In genomic region chr16:71846443-71846842, GRCh38 we compare ENCODE assay signal across 8 cellular contexts. TPM values are rescaled to one million over a fixed set of nuclear protein-coding genes. Genes with fewer than 3 reads are reported as not detected.
A peak's percentile ranks its signal among the peaks of the same experiment; 100 is the strongest.
DNase-seq lines count a peak whose midpoint lies in the region; ATAC-seq and TF ChIP-seq lines count a peak whose summit lies in the region.

No MANE protein-coding gene starts in this region.

- H3K27me3 Mint-ChIP-seq in activated CD4-positive, alpha-beta T cell treated with anti-CD3 and anti-CD28 coated beads, Interleukin-2, amount 10 ng/mL, durations not matched to agents 24 days and 14 days = no peaks in the 10 kb centered on the region

- intact Hi-C loops in activated CD4-positive, alpha-beta T cell treated with anti-CD3 and anti-CD28 coated beads, Interleukin-2, amount 10 ng/mL, durations not matched to agents 24 days and 14 days (cut with micrococcal nuclease) = loop anchor here (1.0 kb wide), 1 partner anchor 35 kb away; no protein-coding TSS in a partner anchor

- H3K36me3 ChIP-seq in ACC112 (ENCODE audit: insufficient read depth, low read length) = no peaks in the 10 kb centered on the region; the same call in 1 of the 2 replicates
- peaks cover 16% of the 10 kb centered on the region; the same call in 1 of the 2 replicates for H3K36me3 ChIP-seq in GM23248 (ENCODE audit: low read depth)
- H3K36me3 ChIP-seq in fibroblast of lung (ENCODE audit: control insufficient read depth, insufficient read depth, low read length) = peaks cover 14% of the 10 kb centered on the region
- H3K36me3 ChIP-seq in neutrophil = peaks cover 37% of the 10 kb centered on the region

- H3K9ac ChIP-seq in GM23248 (peak overlapping the region; percentile 95), fibroblast of lung (ENCODE audit: insufficient read depth, low read length) (peak overlapping the region; percentile 95)

- no peak for TF ChIP-seq CTCF in fibroblast of lung (conservative IDR thresholded peaks at IDR 0.05 in 1 of 2, IDR thresholded peaks at IDR 0.05 in 1 of 2; ENCODE audit: low read depth in 1 of 2, low read length in 2 of 2)
- TF ChIP-seq CTCF in neutrophil (IDR thresholded peaks at IDR 0.05) = no peak

- no peak overlapping the region for H3K27ac ChIP-seq in ACC112 (ENCODE audit: low read depth, low read length)
- H3K27ac ChIP-seq in GM23248 = peak overlapping the region; percentile 48
- H3K27ac ChIP-seq in fibroblast of lung (ENCODE audit: insufficient read depth, low read length) = peak overlapping the region; percentile 86
- H3K27ac ChIP-seq in neutrophil = peak overlapping the region; percentile 82

- peaks cover 29% of the 10 kb centered on the region for H3K79me2 ChIP-seq in ACC112 (ENCODE audit: control insufficient read depth, insufficient read depth, low read length, unreplicated experiment)
- peaks cover 44% of the 10 kb centered on the region for H3K79me2 ChIP-seq in GM23248 (ENCODE audit: insufficient read depth)
- H3K79me2 ChIP-seq in fibroblast of lung (ENCODE audit: control insufficient read depth, insufficient read depth, low read length) = peaks cover 23% of the 10 kb centered on the region

- peaks cover 47% of the 10 kb centered on the region for H3K4me1 Mint-ChIP-seq in activated CD4-positive, alpha-beta T cell treated with anti-CD3 and anti-CD28 coated beads, Interleukin-2, amount 10 ng/mL, durations not matched to agents 24 days and 14 days

- peaks cover 34% of the 10 kb centered on the region for H3K36me3 Mint-ChIP-seq in activated CD4-positive, alpha-beta T cell treated with anti-CD3 and anti-CD28 coated beads, Interleukin-2, amount 10 ng/mL, durations not matched to agents 24 days and 14 days (ENCODE audit: low read depth)

- ATAC-seq in HG03439 (IDR thresholded peaks at IDR 0.05; ENCODE audit: unreplicated experiment) = no peak
- no peak for ATAC-seq in GM18907 (IDR thresholded peaks at IDR 0.05; ENCODE audit: unreplicated experiment)

- H3K4me3 Mint-ChIP-seq in activated CD4-positive, alpha-beta T cell treated with anti-CD3 and anti-CD28 coated beads, Interleukin-2, amount 10 ng/mL, durations not matched to agents 24 days and 14 days = peak overlapping the region; percentile 96

- H3K9me2 ChIP-seq in GM23248 (ENCODE audit: insufficient read depth) = no peaks in the 10 kb centered on the region

- peak overlapping the region; percentile 97 for H3K27ac Mint-ChIP-seq in activated CD4-positive, alpha-beta T cell treated with anti-CD3 and anti-CD28 coated beads, Interleukin-2, amount 10 ng/mL, durations not matched to agents 24 days and 14 days

- H4K20me1 ChIP-seq in GM23248 (ENCODE audit: insufficient read depth) (0 out of 2 replicates have a peak, but pooled peaks cover 5% of the 10 kb centered on the region), fibroblast of lung (ENCODE audit: control insufficient read depth, extremely low read depth, insufficient read depth, low read length) (no peaks in the 10 kb centered on the region)

- peak; percentile 69 for DNase-seq in GM23248
- peak; percentile 81 for DNase-seq in activated CD4-positive, alpha-beta T cell treated with anti-CD3 and anti-CD28 coated beads, Interleukin-2, amount 10 ng/mL, durations not matched to agents 24 days and 14 days
- peak; percentile 11 to 20 for DNase-seq in fibroblast of lung (ENCODE audit: low read depth in 2 of 2)
- DNase-seq in DMS114 treated with DMSO at 0.1 percent for 48 hours (lab: John Stamatoyannopoulos, UW; ENCODE audit: unreplicated experiment) = no peak

- no peaks in the 10 kb centered on the region for H3K9me3 Mint-ChIP-seq in activated CD4-positive, alpha-beta T cell treated with anti-CD3 and anti-CD28 coated beads, Interleukin-2, amount 10 ng/mL, durations not matched to agents 24 days and 14 days

- 2% methylated on average over 19 of the region's 19 CpGs for WGBS in GM23248 (ENCODE audit: low coverage in 1 of 2, low lambda C conversion rate in 2 of 2, missing lambda C conversion rate in 2 of 2), 2 experiments

- no peaks in the 10 kb centered on the region for H3K27me3 ChIP-seq in ACC112 (ENCODE audit: insufficient read depth, low read length)
- H3K27me3 ChIP-seq in GM23248 (replicated peaks; ENCODE audit: insufficient read depth) = no peaks in the 10 kb centered on the region
- H3K27me3 ChIP-seq in fibroblast of lung (ENCODE audit: control insufficient read depth, insufficient read depth, low read length) = no peaks in the 10 kb centered on the region
- no peaks in the 10 kb centered on the region for H3K27me3 ChIP-seq in neutrophil

- H3K9me3 ChIP-seq in GM23248 (ENCODE audit: low read depth) (no peaks in the 10 kb centered on the region), fibroblast of lung (ENCODE audit: control insufficient read depth, insufficient read depth, low read depth, low read length) (no peaks in the 10 kb centered on the region), neutrophil (no peaks in the 10 kb centered on the region)

- H3K4me1 ChIP-seq in ACC112 (ENCODE audit: control insufficient read depth, insufficient read depth, low read length, unreplicated experiment) = peaks cover 10% of the 10 kb centered on the region
- peaks cover 11% of the 10 kb centered on the region; the same call in 1 of the 2 replicates for H3K4me1 ChIP-seq in GM23248 (ENCODE audit: insufficient read depth)
- H3K4me1 ChIP-seq in fibroblast of lung (ENCODE audit: control insufficient read depth, extremely low read depth, insufficient read depth, low read length) = peaks cover 6% of the 10 kb centered on the region
- peaks cover 13 to 19% of the 10 kb centered on the region in 2 experiments for H3K4me1 ChIP-seq in neutrophil (ENCODE audit: control insufficient read depth in 1 of 2, insufficient read depth in 1 of 2, low read depth in 1 of 2, low read length in 1 of 2)

- in situ Hi-C loops in GM23248 (cut with MboI) = no loop called here

- H3F3A ChIP-seq in GM23248 (ENCODE audit: insufficient read depth) = no peaks in the 10 kb centered on the region

- H3K4me3 ChIP-seq in ACC112 (ENCODE audit: low read depth, low read length) = peak overlapping the region; percentile 92
- peak overlapping the region; percentile 97 for H3K4me3 ChIP-seq in GM23248
- peak overlapping the region; percentile 97 to 98 (median 97) for H3K4me3 ChIP-seq in fibroblast of lung (replicated peaks in 1 of 4; ENCODE audit: control extremely low read depth in 1 of 4, insufficient read depth in 1 of 4, low read depth in 3 of 4, low read length in 4 of 4)
- peak overlapping the region; percentile 92 to 96 for H3K4me3 ChIP-seq in neutrophil (ENCODE audit: low read depth in 1 of 2, low read length in 1 of 2)

- H3K4me2 ChIP-seq in GM23248 (ENCODE audit: unreplicated experiment) (peak overlapping the region; percentile 97), fibroblast of lung (ENCODE audit: extremely low read depth, insufficient read depth, low read length) (peak overlapping the region; percentile 99)

- H2AFZ ChIP-seq in ACC112 (ENCODE audit: low read length, unreplicated experiment) = peak overlapping the region; percentile 35
- peak overlapping the region; percentile 68 for H2AFZ ChIP-seq in GM23248
- peak overlapping the region; percentile 48 for H2AFZ ChIP-seq in fibroblast of lung (ENCODE audit: low read length)

RNA-seq across cellular contexts. Expression of gene ATXN1L, which starts 0.7 kb away (rescaled TPM):
- 10.2 and 12.6 TPM in 2 replicates for total RNA-seq in GM23248 (2014; rRNA removed; shearing (Covaris generic))
- 6.2 and 6.8 TPM in 2 replicates for polyA plus RNA-seq in GM23248 (2016; fragmentation: Nextera tagmentation; extraction: Ambion mirVana)
- 16.7 and 19.3 TPM in 2 replicates for total RNA-seq in activated CD4-positive, alpha-beta T cell treated with anti-CD3 and anti-CD28 coated beads, Interleukin-2, amount 10 ng/mL, durations not matched to agents 24 days and 14 days
- 11.0 and 13.2 TPM in 2 replicates for total RNA-seq in fibroblast of lung
- polyA plus RNA-seq in fibroblast of lung = 10.6 and 11.5 TPM in 2 replicates
- 6.8 and 11.1 TPM in 2 replicates for polyA plus RNA-seq in fibroblast of lung (2012)
- 16.7 and 19.6 TPM in 2 replicates for polyA minus RNA-seq in fibroblast of lung (ENCODE audit: low replicate concordance)

RNA-seq across cellular contexts. Expression of gene ZNF821, which starts 37.5 kb away (rescaled TPM):
- 17.8 and 21.4 TPM in 2 replicates for total RNA-seq in GM23248 (2014; rRNA removed; shearing (Covaris generic))
- polyA plus RNA-seq in GM23248 (2016; fragmentation: Nextera tagmentation; extraction: Ambion mirVana) = 5.7 and 6.3 TPM in 2 replicates
- 5.9 and 6.5 TPM in 2 replicates for total RNA-seq in activated CD4-positive, alpha-beta T cell treated with anti-CD3 and anti-CD28 coated beads, Interleukin-2, amount 10 ng/mL, durations not matched to agents 24 days and 14 days
- total RNA-seq in fibroblast of lung = 3.3 and 5.9 TPM in 2 replicates
- polyA plus RNA-seq in fibroblast of lung = 4.9 and 5.8 TPM in 2 replicates
- polyA plus RNA-seq in fibroblast of lung (2012) = 3.5 and 3.6 TPM in 2 replicates
- 2.3 and 5.8 TPM in 2 replicates for polyA minus RNA-seq in fibroblast of lung (ENCODE audit: low replicate concordance)

RNA-seq across cellular contexts. Expression of gene AP1G1, which starts 37.8 kb away (rescaled TPM):
- 51.8 and 80.6 TPM in 2 replicates for total RNA-seq in GM23248 (2014; rRNA removed; shearing (Covaris generic))
- polyA plus RNA-seq in GM23248 (2016; fragmentation: Nextera tagmentation; extraction: Ambion mirVana) (25.8 and 26.2 TPM in 2 replicates), fibroblast of lung (102 and 106 TPM in 2 replicates)
- 98.3 and 99.5 TPM in 2 replicates for total RNA-seq in activated CD4-positive, alpha-beta T cell treated with anti-CD3 and anti-CD28 coated beads, Interleukin-2, amount 10 ng/mL, durations not matched to agents 24 days and 14 days
- 45.7 and 55.5 TPM in 2 replicates for total RNA-seq in fibroblast of lung
- polyA plus RNA-seq in fibroblast of lung (2012) = 49.8 and 52.1 TPM in 2 replicates
- 100 and 128 TPM in 2 replicates for polyA minus RNA-seq in fibroblast of lung (ENCODE audit: low replicate concordance)

RNA-seq across cellular contexts. Expression of gene IST1, which starts 48.9 kb away (rescaled TPM):
- 149 and 175 TPM in 2 replicates for total RNA-seq in GM23248 (2014; rRNA removed; shearing (Covaris generic))
- polyA plus RNA-seq in GM23248 (2016; fragmentation: Nextera tagmentation; extraction: Ambion mirVana) (102 and 113 TPM in 2 replicates), fibroblast of lung (174 and 221 TPM in 2 replicates)
- total RNA-seq in activated CD4-positive, alpha-beta T cell treated with anti-CD3 and anti-CD28 coated beads, Interleukin-2, amount 10 ng/mL, durations not matched to agents 24 days and 14 days = 149 and 156 TPM in 2 replicates
- 120 and 139 TPM in 2 replicates for total RNA-seq in fibroblast of lung
- 84.6 and 104 TPM in 2 replicates for polyA plus RNA-seq in fibroblast of lung (2012)
- polyA minus RNA-seq in fibroblast of lung (ENCODE audit: low replicate concordance) = 59.2 and 138 TPM in 2 replicates
